11 cellular contexts compared by ENCODE assay signal in the genomic region with DNA sequence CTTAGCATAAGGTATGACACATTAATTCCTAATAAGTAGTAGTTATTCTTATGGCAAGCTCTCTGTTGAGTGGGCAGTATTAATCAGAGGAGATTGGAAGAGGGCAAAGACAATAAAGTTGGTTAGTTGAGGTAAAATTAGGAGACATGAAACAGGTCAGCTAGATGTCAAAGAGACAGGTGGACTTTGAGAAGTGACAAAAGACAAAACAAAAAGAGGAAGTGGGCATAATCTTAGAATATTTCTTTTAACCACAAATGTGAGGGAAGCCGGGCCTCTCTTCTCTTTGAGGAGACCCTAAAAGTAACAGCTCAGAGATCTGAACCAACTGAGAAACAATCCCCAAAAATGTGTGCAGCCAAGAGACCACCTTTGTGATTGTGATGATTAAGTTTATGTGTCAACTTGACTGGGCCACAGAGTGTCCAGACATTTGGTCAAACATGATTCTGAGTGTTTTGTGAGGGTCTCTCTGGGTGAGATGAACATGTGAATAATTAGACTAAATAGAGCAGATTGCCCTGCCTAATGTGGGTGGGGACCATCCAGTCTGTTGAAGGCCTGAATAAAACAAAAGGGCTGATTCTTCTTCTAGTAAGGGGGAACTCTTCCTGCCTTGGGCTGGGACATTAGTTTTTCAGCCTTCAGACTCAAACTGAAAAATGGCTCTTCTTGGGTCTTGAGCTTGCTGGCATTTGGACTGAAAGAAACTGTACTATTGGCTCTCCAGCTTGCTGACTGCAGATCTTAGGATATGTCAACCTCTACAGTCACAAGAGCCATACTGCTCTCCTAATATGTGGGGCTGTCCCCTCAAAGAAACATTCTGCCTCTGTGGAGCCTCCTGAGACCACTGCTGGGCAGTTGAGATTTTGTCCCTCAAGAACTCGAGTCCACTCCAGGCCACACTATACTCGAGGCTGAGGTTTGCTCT. TPM values are rescaled to one million over a fixed set of nuclear protein-coding genes. Genes with fewer than 3 reads are reported as not detected.
DNase-seq lines count a peak whose midpoint lies in the region; ATAC-seq and TF ChIP-seq lines count a peak whose summit lies in the region.
"Had no signal": no experiment of that assay in that cellular context is flagged by ENCODE, and none has a peak within 500 bp of the region (broad histone marks: within the 10 kb centered on the region; RNA-seq: fewer than 3 reads in every experiment).

No MANE protein-coding gene starts in this region.

- WGBS in ovary, 3 donors: 88 to 92% (median 90%) methylated on average over 3 of the region's 3 CpGs

- peaks cover 57% of the 10 kb centered on the region for H3K4me1 Mint-ChIP-seq in activated B cell treated with CpG ODN at 0.5 μM for 24 hours

- peaks cover 29% of the 10 kb centered on the region for H3K36me3 Mint-ChIP-seq in activated B cell treated with CpG ODN at 0.5 μM for 24 hours (ENCODE audit: low read depth)
- H3K36me3 Mint-ChIP-seq: natural killer cell had no signal

- H3K9me3 Mint-ChIP-seq in activated B cell treated with CpG ODN at 0.5 μM for 24 hours: no peaks in the 10 kb centered on the region
- H3K9me3 Mint-ChIP-seq: natural killer cell had no signal

- no peak for TF ChIP-seq CTCF in activated B cell treated with CpG ODN at 0.5 μM for 24 hours (IDR thresholded peaks at IDR 0.05)
- TF ChIP-seq CTCF in ovary (IDR thresholded peaks at IDR 0.05): no peak

- no peak overlapping the region for H3K27ac ChIP-seq in ovary

- no peak overlapping the region for H3K4me3 ChIP-seq in ovary

- H3K36me3 ChIP-seq in ovary: no peaks in the 10 kb centered on the region

- H3K4me3 Mint-ChIP-seq in activated B cell treated with CpG ODN at 0.5 μM for 24 hours: peak overlapping the region; percentile 7
- H3K4me3 Mint-ChIP-seq: natural killer cell had no signal

- no peaks in the 10 kb centered on the region for H3K27me3 Mint-ChIP-seq in activated B cell treated with CpG ODN at 0.5 μM for 24 hours

- no peaks in the 10 kb centered on the region for H3K27me3 ChIP-seq in ovary

- intact Hi-C loops in activated B cell treated with CpG ODN at 0.5 μM for 24 hours (cut with micrococcal nuclease): loop anchor here (5.0 kb wide), 3 partner anchors 40 to 600 kb away; partner anchors contain the start of gene FCRL5
- intact Hi-C loops in ovary (cut with DNase I): no loop called here

- ATAC-seq in GM18868 (IDR thresholded peaks at IDR 0.05; ENCODE audit: unreplicated experiment) (peak; percentile 61), GM21619 (IDR thresholded peaks at IDR 0.05; ENCODE audit: unreplicated experiment) (peak; percentile 58), HG03442 (IDR thresholded peaks at IDR 0.05; ENCODE audit: unreplicated experiment) (peak; percentile 47), activated B cell treated with CpG ODN at 0.5 μM for 24 hours (ENCODE audit: low read depth) (peak; percentile 47)
- ATAC-seq: natural killer cell had no signal

- no peaks in the 10 kb centered on the region for H3K4me1 ChIP-seq in ovary (ENCODE audit: insufficient read depth)

- TF ChIP-seq EP300 in ovary (IDR thresholded peaks at IDR 0.05): no peak

- POLR2A ChIA-PET in activated B cell treated with CpG ODN at 0.5 μM for 24 hours (lab: Charles Lee): interaction anchor here (0.6 to 2.2 kb wide), 7 partner anchors 40 to 761 kb away, joined by 3 to 8 read pairs (median 3); partner anchors contain the start of genes FCRL4, FCRL5 and HDGF

- H3K9me3 ChIP-seq in ovary: no peaks in the 10 kb centered on the region

- no peak for TF ChIP-seq POLR2A in ovary (IDR thresholded peaks at IDR 0.05)

- DNase-seq in activated B cell treated with CpG ODN at 0.5 μM for 24 hours: no peak
- no peak for DNase-seq in activated CD8-positive, alpha-beta memory T cell treated with anti-CD3 and anti-CD28 coated beads for 24 hours
- no peak for DNase-seq in GDM1 (lab: John Stamatoyannopoulos, UW)
- no peak for DNase-seq in ovary
- DNase-seq in activated naive CD4-positive, alpha-beta T cell treated with anti-CD3 and anti-CD28 coated beads, Interleukin-2, amount 50 U/mL, for 16 hours: no peak
- DNase-seq: activated naive CD4-positive, alpha-beta T cell; natural killer cell had no signal

- CTCF ChIA-PET in activated B cell treated with CpG ODN at 0.5 μM for 24 hours (lab: Charles Lee): interaction anchor here (0.7 to 1.7 kb wide), 4 partner anchors 17 to 350 kb away, joined by 3 to 7 read pairs (median 4); no protein-coding TSS in a partner anchor

- peak overlapping the region; percentile 38 for H3K27ac Mint-ChIP-seq in activated B cell treated with CpG ODN at 0.5 μM for 24 hours

RNA-seq across cellular contexts. Expression of gene FCRL5, which starts 40.0 kb away (rescaled TPM):
- total RNA-seq in activated B cell treated with CpG ODN at 0.5 μM for 24 hours: 40.4 and 55.4 TPM in 2 replicates
- total RNA-seq in ovary: under 1 TPM in 5 of 7 donors, not detected in 2; 0.10 to 0.60 (median 0.23) TPM
- polyA plus RNA-seq in ovary: 1 to 10 TPM in 1 of 2 donors, under 1 TPM in 1; 0.16 to 1.2 TPM
- total RNA-seq: temporal lobe had no signal

Comparison
In these comparisons a context has a peak if more than half of its experiments do, and no peak if none do; other contexts are left out.
1. RNA of gene FCRL5, which starts 40.0 kb away (total RNA-seq): 40.4 to 55.4 TPM in activated B cell treated with CpG ODN at 0.5 μM for 24 hours; 0.10 to 0.60 TPM in ovary; every median in the first group is over 10 times any median in the second.
2. Peak in every context shown above with its lines, with median percentiles within 50 percentile points of each other: ATAC-seq.